Comparison of ENCODE assay signal across 20 cellular contexts in the genomic region with DNA sequence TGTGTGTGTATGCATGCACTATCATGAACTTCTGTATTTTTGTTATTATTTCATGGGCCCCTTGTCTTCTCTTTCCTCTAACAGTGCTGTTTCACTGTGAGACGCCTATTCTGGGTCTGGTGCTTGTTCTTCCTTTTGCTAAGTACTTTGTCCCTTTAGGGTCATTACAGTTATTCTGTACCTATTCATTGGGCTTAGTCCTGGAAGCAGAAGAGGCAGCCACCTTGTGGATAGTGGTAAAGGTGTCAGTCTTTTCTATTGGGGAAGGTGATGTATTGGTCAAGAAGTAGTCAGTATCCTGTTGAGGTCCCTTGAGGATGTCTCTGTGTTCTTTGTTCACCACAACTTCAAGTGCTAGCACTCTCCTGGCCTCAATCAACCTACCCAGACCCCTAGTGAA.
DNase-seq lines count a peak whose midpoint lies in the region; ATAC-seq and TF ChIP-seq lines count a peak whose summit lies in the region.
"Had no signal": no experiment of that assay in that cellular context is flagged by ENCODE, and none has a peak within 500 bp of the region (broad histone marks: within the 10 kb centered on the region; RNA-seq: fewer than 3 reads in every experiment).

No MANE protein-coding gene starts in this region.

- DNase-seq in HuH-7 (ENCODE audit: low spot score) (peak; percentile 2), RWPE2 (ENCODE audit: low spot score) (no peak), endodermal cell (no peak), AG08395 (ENCODE audit: low spot score) (no peak), NCI-H2081 treated with DMSO at 0.1 percent for 48 hours (lab: John Stamatoyannopoulos, UW) (no peak)
- DNase-seq in activated CD4-positive, alpha-beta T cell treated with anti-CD3 and anti-CD28 coated beads for 1 hour: no peak
- DNase-seq: CD4-positive, CD25-positive, alpha-beta regulatory T cell; COR-L47; DMS79; KBM-7; NCI-H1105; NCI-H1694; NCI-H2081; NCI-H2171 treated with DMSO at 0.1 percent for 48 hours; NCI-H524 treated with DMSO at 0.1 percent for 48 hours; NCI-H82; SHP77 had no signal

- H3K27me3 Mint-ChIP-seq in endodermal cell (ENCODE audit: insufficient read depth): no peaks in the 10 kb centered on the region
- H3K27me3 Mint-ChIP-seq: CD4-positive, CD25-positive, alpha-beta regulatory T cell had no signal

- 92% methylated on average over 1 of the region's 1 CpG; no CpG with 5 or more reads in 1 of the 2 experiments for whole genome bisulfite sequencing in endodermal cell (ENCODE audit: insufficient coverage in 1 of 2, insufficient read length in 1 of 2), 2 experiments

- no peak overlapping the region for H2AFZ ChIP-seq in parathyroid adenoma

- ATAC-seq in RWPE2 (ENCODE audit: low read depth) (no peak), HG03378 (IDR thresholded peaks at IDR 0.05; ENCODE audit: unreplicated experiment) (no peak)

- no peak overlapping the region for H3K9ac ChIP-seq in endodermal cell (ENCODE audit: extremely low read depth, low read length, poor library complexity, severe bottlenecking)
- H3K9ac ChIP-seq in parathyroid adenoma: no peak overlapping the region

- H3K4me3 ChIP-seq in RWPE2 (ENCODE audit: severe bottlenecking): no peak overlapping the region
- H3K4me3 ChIP-seq in endodermal cell (ENCODE audit: low read length): no peak overlapping the region
- no peak overlapping the region for H3K4me3 ChIP-seq in parathyroid adenoma (ENCODE audit: low read depth, low read length)
- H3K4me3 ChIP-seq: HAP-1 had no signal

- H3K36me3 Mint-ChIP-seq in endodermal cell (ENCODE audit: low read depth): no peaks in the 10 kb centered on the region
- H3K36me3 Mint-ChIP-seq: CD4-positive, CD25-positive, alpha-beta regulatory T cell had no signal

- no peak overlapping the region for H3K4me3 Mint-ChIP-seq in endodermal cell
- H3K4me3 Mint-ChIP-seq: CD4-positive, CD25-positive, alpha-beta regulatory T cell had no signal

- no peaks in the 10 kb centered on the region for H3K4me1 Mint-ChIP-seq in endodermal cell
- H3K4me1 Mint-ChIP-seq: CD4-positive, CD25-positive, alpha-beta regulatory T cell had no signal

- H3K27me3 ChIP-seq in RWPE2 (ENCODE audit: insufficient read depth, poor library complexity, severe bottlenecking) (no peaks in the 10 kb centered on the region), endodermal cell (ENCODE audit: control insufficient read depth, insufficient read depth, low read length, poor library complexity, severe bottlenecking) (no peaks in the 10 kb centered on the region), parathyroid adenoma (ENCODE audit: control insufficient read depth, insufficient read depth, low read length) (no peaks in the 10 kb centered on the region)

- H3K27ac Mint-ChIP-seq in endodermal cell: no peak overlapping the region
- H3K27ac Mint-ChIP-seq: CD4-positive, CD25-positive, alpha-beta regulatory T cell had no signal

- no peak overlapping the region for H3K4me2 ChIP-seq in parathyroid adenoma (ENCODE audit: low read length)

- TF ChIP-seq CTCF in RWPE2 (IDR thresholded peaks at IDR 0.05; ENCODE audit: poor library complexity, severe bottlenecking) (peak; percentile 23), endodermal cell (conservative IDR thresholded peaks at IDR 0.05) (peak; percentile 43), parathyroid adenoma (IDR thresholded peaks at IDR 0.05) (peak; percentile 11)

- peaks cover 13% of the 10 kb centered on the region for H3K9me3 Mint-ChIP-seq in endodermal cell

- H3K9me3 ChIP-seq in RWPE2 (ENCODE audit: severe bottlenecking) (peaks cover 2% of the 10 kb centered on the region), endodermal cell (ENCODE audit: control insufficient read depth, low read length) (no peaks in the 10 kb centered on the region), parathyroid adenoma (ENCODE audit: control insufficient read depth, low read length) (no peaks in the 10 kb centered on the region)
- H3K9me3 ChIP-seq: HAP-1 had no signal

- H3K4me1 ChIP-seq in RWPE2 (ENCODE audit: insufficient read depth, poor library complexity, severe bottlenecking) (peaks cover 14% of the 10 kb centered on the region), endodermal cell (ENCODE audit: control insufficient read depth, insufficient read depth, low read length) (no peaks in the 10 kb centered on the region), parathyroid adenoma (no peaks in the 10 kb centered on the region)

- H3K27ac ChIP-seq in RWPE2 (ENCODE audit: poor library complexity, severe bottlenecking): no peak overlapping the region
- H3K27ac ChIP-seq in endodermal cell (ENCODE audit: low read depth, low read length): no peak overlapping the region
- H3K27ac ChIP-seq in parathyroid adenoma: no peak overlapping the region

- no peaks in the 10 kb centered on the region for H3K36me3 ChIP-seq in RWPE2 (ENCODE audit: low read depth)
- H3K36me3 ChIP-seq in endodermal cell (ENCODE audit: control insufficient read depth, insufficient read depth, low read length): no peaks in the 10 kb centered on the region
- no peaks in the 10 kb centered on the region for H3K36me3 ChIP-seq in parathyroid adenoma (ENCODE audit: control insufficient read depth, insufficient read depth, low read length)
- H3K36me3 ChIP-seq: HAP-1 had no signal

- H3K79me2 ChIP-seq in parathyroid adenoma: no peaks in the 10 kb centered on the region
